8 cellular contexts compared by ENCODE assay signal in genomic region chr12:112012775-112013600, GRCh38. TPM values are rescaled to one million over a fixed set of nuclear protein-coding genes. Genes with fewer than 3 reads are reported as not detected.
DNase-seq lines count a peak whose midpoint lies in the region; TF ChIP-seq lines count a peak whose summit lies in the region.

Gene ERP29 (plus strand): TSS chr12:112013426. CDS start chr12:112013466, 40 bp downstream.
Gene TMEM116 (minus strand): TSS chr12:112013165. CDS start chr12:112005270, 7,895 bp downstream.

- POLR2A ChIA-PET in HEK293T (lab: Yijun Ruan, JAX): interaction anchor here (0.6 to 3.2 kb wide), 13 partner anchors 9 to 1165 kb away, joined by 3 to 26 read pairs (median 4); partner anchors contain the start of genes NAA25 and TRAFD1

- peaks cover 6% of the 10 kb centered on the region for H3K9me3 Mint-ChIP-seq in activated naive CD4-positive, alpha-beta T cell treated with anti-CD3 and anti-CD28 coated beads for 36 hours

- TF ChIP-seq CTCF in suprapubic skin (IDR thresholded peaks at IDR 0.05): peak; percentile 73 to 77

- peak; percentile 98 for DNase-seq in GM04504 (ENCODE audit: low read depth)
- DNase-seq in HEK293T (ENCODE audit: extremely low spot score): peak; percentile 99
- peak; percentile 98 for DNase-seq in MV-4-11 (lab: John Stamatoyannopoulos, UW)
- DNase-seq in SK-MEL-5 (ENCODE audit: low read depth, low spot score): peak; percentile 98
- DNase-seq in activated naive CD4-positive, alpha-beta T cell treated with anti-CD3 and anti-CD28 coated beads for 36 hours: peak; percentile 100
- DNase-seq in germinal center (ENCODE audit: low spot score): peak; percentile 100
- DNase-seq in nucleus accumbens (lab: John Stamatoyannopoulos, UW): peak; percentile 88 to 100 (median 99)
- DNase-seq in suprapubic skin (ENCODE audit: low spot score in 2 of 2): peak; percentile 100

- H3K27me3 Mint-ChIP-seq in activated naive CD4-positive, alpha-beta T cell treated with anti-CD3 and anti-CD28 coated beads for 36 hours (ENCODE audit: low read depth): no peaks in the 10 kb centered on the region

- CTCF ChIA-PET in HEK293T (lab: Yijun Ruan, JAX): interaction anchor here (1.1 kb wide), 1 partner anchor 38 kb away, joined by 3 read pairs; no protein-coding TSS in a partner anchor
- CTCF ChIA-PET in activated naive CD4-positive, alpha-beta T cell treated with anti-CD3 and anti-CD28 coated beads for 36 hours (lab: Charles Lee): interaction anchor here (1.2 to 4.1 kb wide), 8 partner anchors 10 to 374 kb away, joined by 3 to 36 read pairs (median 6); no protein-coding TSS in a partner anchor

- peak within 1 kb of the TSS; percentile 98 for H3K4me3 Mint-ChIP-seq in activated naive CD4-positive, alpha-beta T cell treated with anti-CD3 and anti-CD28 coated beads for 36 hours

- peaks cover 7% of the 10 kb centered on the region for H3K36me3 ChIP-seq in suprapubic skin

- no peaks in the 10 kb centered on the region for H3K9me3 ChIP-seq in suprapubic skin

- peak within 1 kb of the TSS; percentile 97 for H3K27ac ChIP-seq in suprapubic skin

- H3K27me3 ChIP-seq in suprapubic skin: no peaks in the 10 kb centered on the region

- H3K27ac Mint-ChIP-seq in activated naive CD4-positive, alpha-beta T cell treated with anti-CD3 and anti-CD28 coated beads for 36 hours: peak within 1 kb of the TSS; percentile 96

- peaks cover 38% of the 10 kb centered on the region for H3K36me3 Mint-ChIP-seq in activated naive CD4-positive, alpha-beta T cell treated with anti-CD3 and anti-CD28 coated beads for 36 hours (ENCODE audit: low read depth)

- in situ Hi-C loops in SK-MEL-5 (cut with HindIII; ENCODE audit: low pct_unique_long_range_greater_than_20kb, low sequenced_read_pairs): no loop called here

- TF ChIP-seq EP300 in suprapubic skin (IDR thresholded peaks at IDR 0.05): no peak

- peak; percentile 67 to 94 for TF ChIP-seq POLR2A in suprapubic skin (IDR thresholded peaks at IDR 0.05)

- WGBS in suprapubic skin: under 1% methylated on average over 57 of the region's 67 CpGs

- H3K4me1 ChIP-seq in suprapubic skin: peaks cover 49% of the 10 kb centered on the region

- intact Hi-C loops in activated naive CD4-positive, alpha-beta T cell treated with anti-CD3 and anti-CD28 coated beads for 36 hours (cut with micrococcal nuclease): loop anchor here (1.0 to 10.0 kb wide), 12 partner anchors 20 to 966 kb away; partner anchors contain the start of genes ACAD10, ATXN2, BRAP and OAS2

- H3K4me3 ChIP-seq in suprapubic skin: peak within 1 kb of the TSS; percentile 83

- H3K4me1 Mint-ChIP-seq in activated naive CD4-positive, alpha-beta T cell treated with anti-CD3 and anti-CD28 coated beads for 36 hours (ENCODE audit: low read depth): peaks cover 48% of the 10 kb centered on the region

TF ChIP-seq in HEK293T, 16 proteins besides CTCF, POLR2A, EP300 and RAD21:
- TF ChIP-seq HDGF (IDR thresholded peaks at IDR 0.05; ENCODE audit: borderline replicate concordance) (no peak), NFRKB (IDR thresholded peaks at IDR 0.05) (no peak), L3MBTL2 (conservative IDR thresholded peaks at IDR 0.05) (peak; percentile 99), ARNT (IDR thresholded peaks at IDR 0.05) (no peak), FOXA1 (IDR thresholded peaks at IDR 0.05) (no peak), LEF1 (IDR thresholded peaks at IDR 0.05; ENCODE audit: borderline replicate concordance) (no peak), SUZ12 (IDR thresholded peaks at IDR 0.05) (no peak), ZNF384 (IDR thresholded peaks at IDR 0.05) (no peak)

RNA-seq across cellular contexts. Expression of gene ERP29, which starts in this region (rescaled TPM):
- 461 and 484 TPM in 2 replicates for total RNA-seq in SK-MEL-5 (2014; rRNA removed; shearing (Covaris generic))
- 609 and 628 TPM in 2 replicates for polyA plus RNA-seq in SK-MEL-5 (2015; cell fraction: cytosol; rRNA removed)
- 106 and 118 TPM in 2 replicates for polyA plus RNA-seq in SK-MEL-5 (2015; cell fraction: nucleus; rRNA removed)
- total RNA-seq in activated naive CD4-positive, alpha-beta T cell treated with anti-CD3 and anti-CD28 coated beads for 36 hours: 100 to 1,000 TPM; 101 to 107 TPM
- 10 to 100 TPM; 40.8 to 71.0 (median 52.5) TPM for total RNA-seq in suprapubic skin

RNA-seq across cellular contexts. Expression of gene TMEM116, which starts in this region (rescaled TPM):
- 10.0 and 11.9 TPM in 2 replicates for total RNA-seq in SK-MEL-5 (2014; rRNA removed; shearing (Covaris generic))
- polyA plus RNA-seq in SK-MEL-5 (2015; cell fraction: cytosol; rRNA removed): 10.0 and 11.9 TPM in 2 replicates
- polyA plus RNA-seq in SK-MEL-5 (2015; cell fraction: nucleus; rRNA removed): 10.8 and 22.9 TPM in 2 replicates
- 10 to 100 TPM; 12.7 to 13.4 TPM for total RNA-seq in activated naive CD4-positive, alpha-beta T cell treated with anti-CD3 and anti-CD28 coated beads for 36 hours
- total RNA-seq in suprapubic skin: 10 to 100 TPM; 16.0 to 25.1 (median 22.8) TPM

Comparison
In these comparisons a context has a peak if more than half of its experiments do, and no peak if none do; other contexts are left out.
1. Peak in every context shown above with its lines: DNase-seq, H3K4me3 ChIP-seq and H3K27ac ChIP-seq.